ENCODE assay signal across 3 cellular contexts in the genomic region with DNA sequence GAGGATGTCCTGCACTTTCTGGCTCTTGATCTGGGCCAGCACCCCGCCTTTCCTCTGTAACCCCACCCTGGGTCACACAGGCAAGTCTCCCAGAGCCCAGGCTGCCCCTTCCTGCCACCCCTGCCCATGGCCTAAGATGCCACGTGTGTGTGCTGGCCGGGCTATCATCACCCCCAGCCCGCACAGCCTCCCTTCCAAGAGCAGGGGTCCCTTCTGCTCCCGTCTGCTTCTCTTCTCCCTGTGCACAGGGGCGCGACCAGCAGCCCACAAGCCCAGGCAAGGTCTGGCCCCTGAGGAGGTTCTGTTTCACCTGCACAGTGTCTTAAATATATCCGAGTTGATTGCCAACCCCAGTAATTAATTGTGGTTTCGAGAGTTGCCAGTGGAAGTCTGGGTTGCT. TPM values are rescaled to one million over a fixed set of nuclear protein-coding genes. Genes with fewer than 3 reads are reported as not detected.
"Had no signal": no experiment of that assay in that cellular context is flagged by ENCODE, and none has a peak within 500 bp of the region (broad histone marks: within the 10 kb centered on the region; RNA-seq: fewer than 3 reads in every experiment).

No MANE protein-coding gene starts in this region.

RNA-seq across cellular contexts. Expression of a gene that starts 10.3 kb away (rescaled TPM):
- total RNA-seq: HT1080, SK-MEL-5 had no signal

RNA-seq across cellular contexts. Expression of a gene that starts 34.9 kb away (rescaled TPM):
- total RNA-seq: HT1080, PC-3, SK-MEL-5 had no signal
